ENCODE assay signal across 8 cellular contexts in genomic region chr3:49930241-49930690, GRCh38. TPM values are rescaled to one million over a fixed set of nuclear protein-coding genes. Genes with fewer than 3 reads are reported as not detected.
A peak's percentile ranks its signal among the peaks of the same experiment; 100 is the strongest.
DNase-seq lines count a peak whose midpoint lies in the region; ATAC-seq and TF ChIP-seq lines count a peak whose summit lies in the region.

No MANE protein-coding gene starts in this region.

- no peaks in the 10 kb centered on the region for H3K27me3 Mint-ChIP-seq in T-helper 17 cell

- H3K27ac Mint-ChIP-seq in T-helper 17 cell, result peak overlapping the region; percentile 92

- H3K4me3 ChIP-seq in fibroblast of villous mesenchyme (ENCODE audit: low read depth, low read length), result peak overlapping the region; percentile 92
- H3K4me3 ChIP-seq in retinal pigment epithelial cell (ENCODE audit: low read length), result peak overlapping the region; percentile 85

- peaks cover 5% of the 10 kb centered on the region; the same call in 1 of the 2 replicates for H3K4me1 ChIP-seq in ES-I3 (ENCODE audit: insufficient read depth, low read length)

- H3K4me1 Mint-ChIP-seq in T-helper 17 cell, result peaks cover 26% of the 10 kb centered on the region

- H3K4me3 Mint-ChIP-seq in T-helper 17 cell, result peak overlapping the region; percentile 84

- H3K36me3 Mint-ChIP-seq in T-helper 17 cell (ENCODE audit: low read depth), result peaks cover under 1% of the 10 kb centered on the region

- H3K36me3 ChIP-seq in ES-I3 (ENCODE audit: insufficient read depth, low read length), result no peaks in the 10 kb centered on the region

- DNase-seq in T-helper 17 cell, result no peak
- no peak for DNase-seq in fibroblast of villous mesenchyme (ENCODE audit: low read depth)
- no peak for DNase-seq in retinal pigment epithelial cell (ENCODE audit: low read depth)
- DNase-seq in UCSD-AML1 (lab: John Stamatoyannopoulos, UW; ENCODE audit: unreplicated experiment), result no peak
- no peak for DNase-seq in NCI-H2171 treated with DMSO at 0.1 percent for 48 hours (lab: John Stamatoyannopoulos, UW)
- DNase-seq in DMS 273 treated with DMSO at 0.1 percent for 48 hours (lab: John Stamatoyannopoulos, UW), result no peak

- H3K9me3 ChIP-seq in ES-I3 (ENCODE audit: control insufficient read depth, insufficient read depth, low read length) (no peaks in the 10 kb centered on the region), T-helper 17 cell (ENCODE audit: control insufficient read depth, low read length, poor library complexity, severe bottlenecking) (no peaks in the 10 kb centered on the region)

- TF ChIP-seq CTCF in fibroblast of villous mesenchyme (IDR thresholded peaks at IDR 0.05; ENCODE audit: insufficient read depth, low read depth, low read length), result no peak
- TF ChIP-seq CTCF in retinal pigment epithelial cell (conservative IDR thresholded peaks at IDR 0.05; ENCODE audit: low read depth, low read length), result no peak

- ATAC-seq in T-helper 17 cell (no peak), GM19035 (IDR thresholded peaks at IDR 0.05; ENCODE audit: unreplicated experiment) (no peak)

- H3K9ac ChIP-seq in ES-I3 (ENCODE audit: low read depth, low read length), result peak overlapping the region; percentile 87

RNA-seq across cellular contexts. Expression of gene MON1A, which starts 0.7 kb away (rescaled TPM):
- total RNA-seq in T-helper 17 cell, result 1 to 10 TPM; 2.3 to 4.6 TPM
- total RNA-seq in fibroblast of villous mesenchyme, result 9.7 and 12.1 TPM in 2 replicates

RNA-seq across cellular contexts. Expression of gene RBM6, which starts 9.7 kb away (rescaled TPM):
- total RNA-seq in T-helper 17 cell (100 to 1,000 TPM; 129 to 148 TPM), fibroblast of villous mesenchyme (52.2 and 61.7 TPM in 2 replicates)

RNA-seq across cellular contexts. Expression of gene MST1R, which starts 26.6 kb away (rescaled TPM):
- total RNA-seq in T-helper 17 cell, result 1 to 10 TPM in 1 of 2 donors, under 1 TPM in 1; 0.63 to 1.7 TPM
- total RNA-seq in fibroblast of villous mesenchyme, result under 0.01 and 0.32 TPM in 2 replicates
